ENCODE assay signal across 8 cellular contexts in genomic region chr3:196632033-196632751, GRCh38. TPM values are rescaled to one million over a fixed set of nuclear protein-coding genes. Genes with fewer than 3 reads are reported as not detected.
DNase-seq lines count a peak whose midpoint lies in the region; ATAC-seq and TF ChIP-seq lines count a peak whose summit lies in the region.

No MANE protein-coding gene starts in this region.

- H3K36me3 ChIP-seq in PC-3 (ENCODE audit: low read depth, low read length), result no peaks in the 10 kb centered on the region
- H3K36me3 ChIP-seq in esophagus muscularis mucosa, result no peaks in the 10 kb centered on the region
- H3K36me3 ChIP-seq in muscle layer of duodenum (ENCODE audit: control insufficient read depth in 1 of 2, insufficient read depth in 2 of 2, low read length in 2 of 2), result no peaks in the 10 kb centered on the region

- peaks cover 24% of the 10 kb centered on the region for H3K4me1 ChIP-seq in PC-3 (ENCODE audit: insufficient read depth, low read length)
- peaks cover 18 to 29% (median 29%) of the 10 kb centered on the region in 4 donors for H3K4me1 ChIP-seq in esophagus muscularis mucosa
- H3K4me1 ChIP-seq in muscle layer of duodenum (ENCODE audit: control insufficient read depth in 1 of 2, insufficient read depth in 2 of 2, low read length in 2 of 2), result peaks cover 0 to 16% of the 10 kb centered on the region in 2 donors

- no peaks in the 10 kb centered on the region for H3K79me2 ChIP-seq in PC-3 (ENCODE audit: low read length)

- H3K4me2 ChIP-seq in PC-3 (ENCODE audit: low read length), result peak overlapping the region; percentile 83

- CTCF ChIA-PET in PC-3 (lab: Charles Lee), result interaction anchor here (0.5 to 1.1 kb wide), 2 partner anchors 23 to 177 kb away, joined by 3 to 6 read pairs; no protein-coding TSS in a partner anchor

- H3K36me3 Mint-ChIP-seq in activated T-cell treated with anti-CD3 and anti-CD28 coated beads, Interleukin-2, amount 50 U/mL, for 24 hours (ENCODE audit: low read depth), result peaks cover 4% of the 10 kb centered on the region

- peak overlapping the region; percentile 60 for H3K27ac ChIP-seq in PC-3 (ENCODE audit: low read length)
- peak overlapping the region; percentile 90 to 95 (median 92) for H3K27ac ChIP-seq in esophagus muscularis mucosa (replicated peaks in 1 of 4)
- peak overlapping the region; percentile 81 for H3K27ac ChIP-seq in muscle layer of duodenum (ENCODE audit: low read length)

- H3K4me3 ChIP-seq in PC-3 (ENCODE audit: low read length) (peak overlapping the region; percentile 71), esophagus muscularis mucosa (peak overlapping the region; percentile 63 to 83 (median 67)), muscle layer of duodenum (ENCODE audit: low read depth in 1 of 2, low read length in 2 of 2) (peak overlapping the region; percentile 63 to 76)

- H2AFZ ChIP-seq in PC-3 (ENCODE audit: low read length), result peak overlapping the region; percentile 88

- POLR2A ChIA-PET in PC-3 (lab: Charles Lee; ENCODE audit: unreplicated experiment), result interaction anchor here (0.6 to 0.7 kb wide), 2 partner anchors 14 to 19 kb away, joined by 3 to 15 read pairs; no protein-coding TSS in a partner anchor

- no TSS peak for BruUV-seq in PC-3 (replicated peaks; lab: Mats Ljungman, UMichigan)

- in situ Hi-C loops in KBM-7 (cut with MboI; ENCODE audit: low pct_unique_long_range_greater_than_20kb, low sequenced_read_pairs), result no loop called here

- H3F3A ChIP-seq in PC-3 (ENCODE audit: low read length, unreplicated experiment), result no peaks in the 10 kb centered on the region

- H4K20me1 ChIP-seq in PC-3 (ENCODE audit: low read length), result no peaks in the 10 kb centered on the region

- H3K9me3 ChIP-seq in PC-3 (ENCODE audit: low read length), result no peaks in the 10 kb centered on the region
- no peaks in the 10 kb centered on the region for H3K9me3 ChIP-seq in esophagus muscularis mucosa
- H3K9me3 ChIP-seq in muscle layer of duodenum (ENCODE audit: control insufficient read depth in 1 of 2, low read length in 2 of 2), result no peaks in the 10 kb centered on the region

- peaks cover 64% of the 10 kb centered on the region for H3K4me1 Mint-ChIP-seq in activated T-cell treated with anti-CD3 and anti-CD28 coated beads, Interleukin-2, amount 50 U/mL, for 24 hours (ENCODE audit: low read depth)

- TF ChIP-seq CTCF in PC-3 (conservative IDR thresholded peaks at IDR 0.05; ENCODE audit: low read depth, low read length) (peak; percentile 31; the same call in 1 of the 2 replicates), esophagus muscularis mucosa (IDR thresholded peaks at IDR 0.05) (peak; percentile 31 to 50 (median 44))

- H3K27me3 Mint-ChIP-seq in activated T-cell treated with anti-CD3 and anti-CD28 coated beads, Interleukin-2, amount 50 U/mL, for 24 hours, result no peaks in the 10 kb centered on the region

- DNase-seq in DMS153 treated with DMSO at 0.1 percent for 48 hours (lab: John Stamatoyannopoulos, UW; ENCODE audit: unreplicated experiment), result peak; percentile 85
- peak; percentile 100 for DNase-seq in KBM-7
- DNase-seq in PC-3, result peak; percentile 79
- DNase-seq in activated T-cell treated with anti-CD3 and anti-CD28 coated beads, Interleukin-2, amount 50 U/mL, for 24 hours, result peak; percentile 90
- no peak for DNase-seq in esophagus muscularis mucosa (ENCODE audit: extremely low spot score)
- peak; percentile 67 to 82 for DNase-seq in stimulated activated CD8-positive, alpha-beta memory T cell treated with anti-CD3 and anti-CD28 coated beads, Interleukin-7, amount 100 ng/mL, for 4 hours (ENCODE audit: low read depth in 2 of 2)

- H3K27me3 ChIP-seq in PC-3 (ENCODE audit: low read length), result no peaks in the 10 kb centered on the region
- H3K27me3 ChIP-seq in esophagus muscularis mucosa, result no peaks in the 10 kb centered on the region
- no peaks in the 10 kb centered on the region for H3K27me3 ChIP-seq in muscle layer of duodenum (ENCODE audit: low read depth, low read length)

- ATAC-seq in GM21717 (IDR thresholded peaks at IDR 0.05; ENCODE audit: unreplicated experiment), result peak; percentile 56
- peak; percentile 86 for ATAC-seq in PC-3

- no peak for TF ChIP-seq EP300 in esophagus muscularis mucosa (IDR thresholded peaks at IDR 0.05)

- H3K9me3 Mint-ChIP-seq in activated T-cell treated with anti-CD3 and anti-CD28 coated beads, Interleukin-2, amount 50 U/mL, for 24 hours, result no peaks in the 10 kb centered on the region

- peak overlapping the region; percentile 93 for H3K27ac Mint-ChIP-seq in activated T-cell treated with anti-CD3 and anti-CD28 coated beads, Interleukin-2, amount 50 U/mL, for 24 hours

- H3K9ac ChIP-seq in PC-3 (ENCODE audit: low read length), result peak overlapping the region; percentile 87

- peak overlapping the region; percentile 79 for H3K4me3 Mint-ChIP-seq in activated T-cell treated with anti-CD3 and anti-CD28 coated beads, Interleukin-2, amount 50 U/mL, for 24 hours

- TF ChIP-seq POLR2A in esophagus muscularis mucosa (IDR thresholded peaks at IDR 0.05; ENCODE audit: low read depth), result no peak

- intact Hi-C loops in PC-3 (cut with micrococcal nuclease) (no loop called here), esophagus muscularis mucosa (cut with DNase I) (no loop called here)

- WGBS in esophagus muscularis mucosa, result under 1% methylated on average over 44 of the region's 44 CpGs

- no peaks in the 10 kb centered on the region for H3K9me2 ChIP-seq in PC-3 (replicated peaks; ENCODE audit: low read length)

RNA-seq across cellular contexts. Expression of gene NRROS, which starts 7.3 kb away (rescaled TPM):
- 0.07 and 0.29 TPM in 2 replicates for total RNA-seq in PC-3 (2014; rRNA removed)
- total RNA-seq in esophagus muscularis mucosa, result 1 to 10 TPM; 6.2 to 8.5 (median 7.3) TPM
